Comparison of ENCODE assay signal across 8 cellular contexts in the genomic region with DNA sequence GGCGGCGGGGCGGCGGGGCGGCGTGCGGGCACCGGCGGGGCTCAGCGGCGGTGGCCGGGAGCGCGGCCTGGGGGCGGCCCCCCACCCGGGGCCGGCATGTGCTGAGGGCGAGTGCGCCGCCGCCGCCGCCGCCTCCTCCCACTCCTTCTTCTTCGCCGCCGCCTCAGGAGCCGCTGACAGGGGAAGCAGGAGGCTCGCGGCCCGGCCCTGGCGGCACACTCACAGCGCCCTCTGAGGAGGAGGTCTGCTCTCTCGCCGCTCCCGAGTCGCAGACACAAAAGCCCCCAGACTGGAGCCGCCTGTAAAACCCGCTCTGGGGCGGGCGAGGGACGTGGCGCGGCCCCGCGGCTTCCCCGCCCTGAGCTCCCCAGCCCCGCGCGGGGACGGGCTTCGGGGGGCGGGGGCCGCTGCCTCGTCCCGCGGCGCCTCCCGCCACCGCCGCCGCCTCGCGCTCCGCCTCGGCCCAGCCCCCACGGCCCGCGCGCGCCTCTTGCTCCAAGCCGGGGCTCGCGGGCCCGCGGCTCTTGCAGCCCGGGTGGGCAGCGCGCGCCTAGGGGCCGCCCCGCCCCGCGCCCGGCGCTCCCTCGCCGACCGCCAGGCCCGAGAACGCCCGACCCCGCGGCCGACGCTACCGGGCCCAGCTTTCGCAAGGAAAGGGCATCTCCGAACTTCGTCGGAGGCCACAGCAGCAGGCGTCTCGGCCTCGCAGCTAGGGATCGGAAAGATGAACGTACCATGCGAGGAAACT. TPM values are rescaled to one million over a fixed set of nuclear protein-coding genes. Genes with fewer than 3 reads are reported as not detected.
DNase-seq lines count a peak whose midpoint lies in the region; ATAC-seq, FAIRE-seq and TF ChIP-seq lines count a peak whose summit lies in the region.

A gene with protein sequence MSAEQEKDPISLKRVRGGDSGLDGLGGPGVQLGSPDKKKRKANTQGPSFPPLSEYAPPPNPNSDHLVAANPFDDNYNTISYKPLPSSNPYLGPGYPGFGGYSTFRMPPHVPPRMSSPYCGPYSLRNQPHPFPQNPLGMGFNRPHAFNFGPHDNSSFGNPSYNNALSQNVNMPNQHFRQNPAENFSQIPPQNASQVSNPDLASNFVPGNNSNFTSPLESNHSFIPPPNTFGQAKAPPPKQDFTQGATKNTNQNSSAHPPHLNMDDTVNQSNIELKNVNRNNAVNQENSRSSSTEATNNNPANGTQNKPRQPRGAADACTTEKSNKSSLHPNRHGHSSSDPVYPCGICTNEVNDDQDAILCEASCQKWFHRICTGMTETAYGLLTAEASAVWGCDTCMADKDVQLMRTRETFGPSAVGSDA (minus strand): TSS at position 276 of the 748 bp plus-strand sequence. CDS start 462 bp downstream, outside the sequence.

- peak within 1 kb of the TSS; percentile 57; the same call in 1 of the 2 replicates for H4K8ac ChIP-seq in H1 (ENCODE audit: extremely low read depth, insufficient read depth, low read length)

- no peak within 1 kb of the TSS for H2AK5ac ChIP-seq in H1 (ENCODE audit: low read depth, low read length)

- H3K79me1 ChIP-seq in H1 (ENCODE audit: low read depth, low read length): no peaks in the 10 kb centered on the region

- H3K4me3 ChIP-seq in NB4 (ENCODE audit: low read depth, low read length) (no peak within 1 kb of the TSS), H1 (ENCODE audit: extremely low read depth in 1 of 4, insufficient read depth in 2 of 4, low read depth in 3 of 4, low read length in 4 of 4) (peak within 1 kb of the TSS; percentile 53 to 79 (median 71))

- no peak for TF ChIP-seq EP300 in H1 (IDR thresholded peaks at IDR 0.05; ENCODE audit: borderline replicate concordance in 1 of 2, low read depth in 2 of 2, low read length in 2 of 2)

- no peak within 1 kb of the TSS for H4K91ac ChIP-seq in H1 (replicated peaks; ENCODE audit: insufficient read length, low read length)

- TF ChIP-seq CTCF in NB4 (IDR thresholded peaks at IDR 0.05; ENCODE audit: low read depth, low read length) (no peak), H1 (IDR thresholded peaks at IDR 0.05; ENCODE audit: control extremely low read depth in 1 of 3, insufficient read depth in 1 of 3, low read depth in 1 of 3, low read length in 3 of 3) (no peak)

- peaks cover 3% of the 10 kb centered on the region for H3K4me1 Mint-ChIP-seq in activated CD4-positive, alpha-beta T cell treated with anti-CD3 and anti-CD28 coated beads, Interleukin-2, amount 10 ng/mL, durations not matched to agents 7 days and 5 days

- DNase-seq in COR-L47 (lab: John Stamatoyannopoulos, UW) (peak; percentile 64), NB4 (ENCODE audit: low read depth) (peak; percentile 75), H1 (ENCODE audit: low read depth in 1 of 2, low spot score in 2 of 2) (peak in 1 of 2 experiments; percentile 72), lung microvascular endothelial cell (ENCODE audit: low read depth in 2 of 2) (peak; percentile 14 to 51)
- peak; percentile 22 for DNase-seq in activated CD4-positive, alpha-beta T cell treated with anti-CD3 and anti-CD28 coated beads, Interleukin-2, amount 10 ng/mL, durations not matched to agents 7 days and 5 days
- DNase-seq in stimulated activated CD8-positive, alpha-beta memory T cell treated with anti-CD3 and anti-CD28 coated beads, Interleukin-4, amount 100 ng/mL, for 48 hours: peak; percentile 60

- H3K23ac ChIP-seq in H1 (ENCODE audit: insufficient read length): no peak within 1 kb of the TSS

- H3K36me3 ChIP-seq in H1 (ENCODE audit: control insufficient read depth in 2 of 4, insufficient read depth in 4 of 4, low read length in 3 of 4): no peaks in the 10 kb centered on the region; a peak in 1 of 8 replicates

- no peak within 1 kb of the TSS for H3K4ac ChIP-seq in H1 (replicated peaks; ENCODE audit: insufficient read length, low read depth, low read length)

- peak within 1 kb of the TSS in 3 of 4 experiments; percentile 41 to 64 (median 43); a peak in 6 of 7 replicates for H3K9ac ChIP-seq in H1 (replicated peaks in 1 of 4; ENCODE audit: extremely low read depth in 1 of 4, low read depth in 3 of 4, low read length in 3 of 4)

- H3K4me2 ChIP-seq in H1 (ENCODE audit: insufficient read depth in 1 of 2, low read depth in 2 of 2, low read length in 2 of 2): peak within 1 kb of the TSS; percentile 63 to 90

- H3K36me3 Mint-ChIP-seq in activated CD4-positive, alpha-beta T cell treated with anti-CD3 and anti-CD28 coated beads, Interleukin-2, amount 10 ng/mL, durations not matched to agents 7 days and 5 days (ENCODE audit: low read depth): peaks cover 2% of the 10 kb centered on the region

- no peak within 1 kb of the TSS for H2BK120ac ChIP-seq in H1 (replicated peaks; ENCODE audit: low read depth, low read length)

- peaks cover 8% of the 10 kb centered on the region for H3K23me2 ChIP-seq in H1 (ENCODE audit: low read depth, low read length)

- H3K79me2 ChIP-seq in H1 (ENCODE audit: control insufficient read depth in 1 of 2, insufficient read depth in 2 of 2, low read length in 2 of 2): no peaks in the 10 kb centered on the region

- H4K20me1 ChIP-seq in H1 (replicated peaks in 1 of 2; ENCODE audit: control insufficient read depth in 1 of 2, insufficient read depth in 2 of 2, low read length in 2 of 2): peaks cover 0 to 2% of the 10 kb centered on the region in 2 experiments

- FAIRE-seq in H1 (lab: Jason Lieb, UNC): no peak

- no peak within 1 kb of the TSS for H3K14ac ChIP-seq in H1 (ENCODE audit: insufficient read length)

- H3K27me3 Mint-ChIP-seq in activated CD4-positive, alpha-beta T cell treated with anti-CD3 and anti-CD28 coated beads, Interleukin-2, amount 10 ng/mL, durations not matched to agents 7 days and 5 days: peaks cover 42% of the 10 kb centered on the region

- H3K9me3 Mint-ChIP-seq in activated CD4-positive, alpha-beta T cell treated with anti-CD3 and anti-CD28 coated beads, Interleukin-2, amount 10 ng/mL, durations not matched to agents 7 days and 5 days: no peaks in the 10 kb centered on the region

- 0 out of 2 replicates have a peak within 1 kb of the TSS, but pooled peaks have one; percentile 29 for H2BK12ac ChIP-seq in H1 (ENCODE audit: low read depth, low read length)

- no peak for TF ChIP-seq POLR2A in NB4 (IDR thresholded peaks at IDR 0.05; ENCODE audit: extremely low read depth, insufficient read length)
- no peak for TF ChIP-seq POLR2A in H1 (IDR thresholded peaks at IDR 0.05; ENCODE audit: control extremely low read depth in 1 of 2, low read depth in 2 of 2, low read length in 2 of 2)

- peak within 1 kb of the TSS; percentile 51 for H3K4me3 Mint-ChIP-seq in activated CD4-positive, alpha-beta T cell treated with anti-CD3 and anti-CD28 coated beads, Interleukin-2, amount 10 ng/mL, durations not matched to agents 7 days and 5 days

- H3K18ac ChIP-seq in H1 (ENCODE audit: extremely low read depth, low read length): peak within 1 kb of the TSS; percentile 32; the same call in 1 of the 2 replicates

- no peak within 1 kb of the TSS for H3K27ac Mint-ChIP-seq in activated CD4-positive, alpha-beta T cell treated with anti-CD3 and anti-CD28 coated beads, Interleukin-2, amount 10 ng/mL, durations not matched to agents 7 days and 5 days

- H4K5ac ChIP-seq in H1 (ENCODE audit: insufficient read length, low read depth, low read length): no peak within 1 kb of the TSS

- WGBS in H1 (ENCODE audit: extremely low coverage in 1 of 2, insufficient coverage in 1 of 2, insufficient read length in 1 of 2, insufficient replicate concordance in 2 of 2, low coverage in 1 of 2, low lambda C conversion rate in 2 of 2, missing lambda C conversion rate in 1 of 2), 2 experiments: 1% methylated on average over 20 of the region's 107 CpGs; no CpG with 5 or more reads in 1 of the 2 experiments

- TF ChIP-seq RAD21 in H1 (IDR thresholded peaks at IDR 0.05 in 1 of 2, conservative IDR thresholded peaks at IDR 0.05 in 1 of 2; ENCODE audit: low read depth in 2 of 2, low read length in 2 of 2): 0 out of 4 replicates have a peak, but pooled peaks of 1 of the 2 experiments have one; percentile 4

- H2BK15ac ChIP-seq in H1 (ENCODE audit: low read length): peak within 1 kb of the TSS; percentile 88; the same call in 1 of the 2 replicates

- peak within 1 kb of the TSS; percentile 91; the same call in 1 of the 2 replicates for H2AFZ ChIP-seq in H1 (ENCODE audit: low read length)

- POLR2A ChIA-PET in activated CD4-positive, alpha-beta T cell treated with anti-CD3 and anti-CD28 coated beads, Interleukin-2, amount 10 ng/mL, durations not matched to agents 7 days and 5 days (lab: Charles Lee): no interaction called here
- POLR2A ChIA-PET in H1 (lab: Charles Lee; ENCODE audit: partially characterized antibody): no interaction called here

- no peaks in the 10 kb centered on the region for H3K9me3 ChIP-seq in H1 (ENCODE audit: insufficient read depth in 2 of 2, low read depth in 1 of 2, low read length in 1 of 2)

- peaks cover 18 to 40% (median 32%) of the 10 kb centered on the region in 4 experiments for H3K27me3 ChIP-seq in H1 (replicated peaks in 1 of 4; ENCODE audit: control insufficient read depth in 3 of 4, extremely low read depth in 1 of 4, insufficient read depth in 3 of 4, low read length in 3 of 4)

- H3K56ac ChIP-seq in H1 (replicated peaks; ENCODE audit: insufficient read length, low read depth, low read length): no peak within 1 kb of the TSS

- no peak within 1 kb of the TSS for H2BK20ac ChIP-seq in H1 (ENCODE audit: low read length)

- peak; percentile 54 for ATAC-seq in GM21381 (IDR thresholded peaks at IDR 0.05; ENCODE audit: unreplicated experiment)
- no peak for ATAC-seq in GM18873 (IDR thresholded peaks at IDR 0.05; ENCODE audit: low FRiP score, unreplicated experiment)

- CTCF ChIA-PET in activated CD4-positive, alpha-beta T cell treated with anti-CD3 and anti-CD28 coated beads, Interleukin-2, amount 10 ng/mL, durations not matched to agents 7 days and 5 days (lab: Charles Lee): no interaction called here
- CTCF ChIA-PET in H1 (lab: Charles Lee; ENCODE audit: partially characterized antibody): interaction anchor here (1.2 kb wide), 3 partner anchors 11 to 74 kb away, joined by 4 to 6 read pairs (median 5); no protein-coding TSS in a partner anchor

- H3K27ac ChIP-seq in H1 (ENCODE audit: low read depth, low read length): no peak within 1 kb of the TSS

- no peaks in the 10 kb centered on the region; a peak in 1 of 7 replicates for H3K4me1 ChIP-seq in H1 (replicated peaks in 1 of 4; ENCODE audit: control insufficient read depth in 3 of 4, insufficient read depth in 4 of 4, low read length in 3 of 4)

- H2BK5ac ChIP-seq in H1 (ENCODE audit: low read depth, low read length): no peak within 1 kb of the TSS

RNA-seq across cellular contexts. Expression of the gene that starts here (rescaled TPM):
- total RNA-seq in activated CD4-positive, alpha-beta T cell treated with anti-CD3 and anti-CD28 coated beads, Interleukin-2, amount 10 ng/mL, durations not matched to agents 7 days and 5 days: under 1 TPM in 1 of 2 experiments, not detected in 1; 0.06 TPM
- 1.1 and 1.3 TPM in 2 replicates for total RNA-seq in H1 (2021; fragmentation: NEBNext Ultra II Directional; extraction: Animal tissue kit (Norgen Biotek cat#: 25700))
- polyA plus RNA-seq in H1 (2011; rRNA removed): 0.25 and 0.50 TPM in 2 replicates
- 0.23 TPM for polyA plus RNA-seq in H1 (2011; cell fraction: cytosol; rRNA removed)
- polyA plus RNA-seq in H1 (2011; cell fraction: nucleus; rRNA removed): 0.10 TPM
- 0.45 to 0.77 TPM (median 0.55 TPM) in 4 replicates for polyA plus RNA-seq in H1 (2012, experiment 1 of 2)
- polyA plus RNA-seq in H1 (2012, experiment 2 of 2): 0.03 TPM
- polyA plus RNA-seq in H1 (2013, experiment 1 of 2): 0.81 TPM
- polyA plus RNA-seq in H1 (2013, experiment 2 of 2): 0.74 TPM
- 1.5 and 1.6 TPM in 2 replicates for polyA minus RNA-seq in H1 (2011; rRNA and poly(A)+ RNA removed)
- 0.22 TPM for polyA minus RNA-seq in H1 (2011; cell fraction: cytosol; rRNA and poly(A)+ RNA removed)
- polyA minus RNA-seq in H1 (2011; cell fraction: nucleus; rRNA and poly(A)+ RNA removed): 1.00 TPM
- total RNA-seq in lung microvascular endothelial cell: under 0.01 and 0.22 TPM in 2 replicates

Comparison
In these comparisons a context has a peak if more than half of its experiments do, and no peak if none do; other contexts are left out.
1. Peak in DNase-seq in activated CD4-positive, alpha-beta T cell treated with anti-CD3 and anti-CD28 coated beads, Interleukin-2, amount 10 ng/mL, durations not matched to agents 7 days and 5 days; RNA of the gene not detected or under 1 TPM.
2. Peak in DNase-seq in lung microvascular endothelial cell; RNA of the gene not detected or under 1 TPM.